In the genomic region with DNA sequence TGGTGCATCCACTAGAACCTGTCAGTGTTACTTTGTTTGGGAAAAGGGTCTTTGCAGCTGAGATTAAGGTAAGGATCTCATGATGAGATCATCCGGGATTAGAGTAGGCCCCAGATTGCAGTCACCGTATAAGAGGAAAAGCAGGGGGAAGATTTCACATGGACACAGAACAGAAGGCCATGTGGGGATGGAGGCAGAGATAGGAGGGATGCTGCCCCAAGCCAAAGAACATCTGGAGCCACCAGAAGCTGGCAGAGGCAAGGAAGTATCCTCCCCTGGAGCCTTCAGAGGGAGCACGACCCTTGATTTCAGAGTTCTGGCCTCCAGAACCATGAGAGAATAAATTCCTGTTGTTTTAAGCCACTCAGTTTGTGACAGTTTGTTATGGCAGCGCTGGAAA, we compare ENCODE assay signal across 23 cellular contexts. TPM values are rescaled to one million over a fixed set of nuclear protein-coding genes. Genes with fewer than 3 reads are reported as not detected.
DNase-seq lines count a peak whose midpoint lies in the region; ATAC-seq and TF ChIP-seq lines count a peak whose summit lies in the region.
"Had no signal": no experiment of that assay in that cellular context is flagged by ENCODE, and none has a peak within 500 bp of the region (broad histone marks: within the 10 kb centered on the region; RNA-seq: fewer than 3 reads in every experiment).

No MANE protein-coding gene starts in this region.

- H3K4me1 Mint-ChIP-seq in natural killer cell treated with Interleukin-12 subunit alpha and Interleukin-12 subunit beta and Interleukin-15 and Interleukin-18, amount 100 ng/mL, for 72 hours (ENCODE audit: low read depth in 2 of 2), result peaks cover 79 to 82% of the 10 kb centered on the region in 2 donors
- H3K4me1 Mint-ChIP-seq in CD4-positive, alpha-beta memory T cell, result peaks cover 0 to 39% (median 29%) of the 10 kb centered on the region in 4 donors

- no peaks in the 10 kb centered on the region for H3K36me3 ChIP-seq in BE2C
- H3K36me3 ChIP-seq in WERI-Rb-1, result no peaks in the 10 kb centered on the region
- H3K36me3 ChIP-seq in CD4-positive, alpha-beta memory T cell (ENCODE audit: insufficient read depth, low read length), result no peaks in the 10 kb centered on the region
- H3K36me3 ChIP-seq: Peyer's patch, SJCRH30 had no signal

- no peaks in the 10 kb centered on the region for H3K36me3 Mint-ChIP-seq in natural killer cell treated with Interleukin-12 subunit alpha and Interleukin-12 subunit beta and Interleukin-15 and Interleukin-18, amount 100 ng/mL, for 72 hours
- no peaks in the 10 kb centered on the region for H3K36me3 Mint-ChIP-seq in CD4-positive, alpha-beta memory T cell

- no peak overlapping the region for H3K4me3 Mint-ChIP-seq in natural killer cell treated with Interleukin-12 subunit alpha and Interleukin-12 subunit beta and Interleukin-15 and Interleukin-18, amount 100 ng/mL, for 72 hours
- H3K4me3 Mint-ChIP-seq in CD4-positive, alpha-beta memory T cell, result peak overlapping the region in 1 of 8 donors; percentile 22
- H3K4me3 Mint-ChIP-seq: CD14-positive monocyte, H9, HFFc6 had no signal

- TF ChIP-seq CTCF in BE2C (IDR thresholded peaks at IDR 0.05; ENCODE audit: low read depth, low read length), result no peak
- no peak for TF ChIP-seq CTCF in WERI-Rb-1 (IDR thresholded peaks at IDR 0.05; ENCODE audit: low read depth, low read length)

- intact Hi-C loops in CD4-positive, alpha-beta memory T cell (cut with micrococcal nuclease), result no loop called here

- H3K4me3 ChIP-seq in BE2C (ENCODE audit: low read depth, low read length), result no peak overlapping the region
- no peak overlapping the region for H3K4me3 ChIP-seq in WERI-Rb-1 (ENCODE audit: low read depth, low read length)
- no peak overlapping the region for H3K4me3 ChIP-seq in CD4-positive, alpha-beta memory T cell (ENCODE audit: low read length in 2 of 2)
- H3K4me3 ChIP-seq: GM23248, Peyer's patch, SJCRH30 had no signal

- H3K9me3 Mint-ChIP-seq in natural killer cell treated with Interleukin-12 subunit alpha and Interleukin-12 subunit beta and Interleukin-15 and Interleukin-18, amount 100 ng/mL, for 72 hours, result peaks cover 5% of the 10 kb centered on the region
- peaks cover 0 to 3% (median 0%) of the 10 kb centered on the region in 8 donors for H3K9me3 Mint-ChIP-seq in CD4-positive, alpha-beta memory T cell

- H3K4me1 ChIP-seq in BE2C, result peaks cover 22% of the 10 kb centered on the region
- peaks cover 63% of the 10 kb centered on the region for H3K4me1 ChIP-seq in CD4-positive, alpha-beta memory T cell (ENCODE audit: insufficient read depth, low read length)
- H3K4me1 ChIP-seq: SJCRH30 had no signal

- no peak overlapping the region for H3K27ac ChIP-seq in WERI-Rb-1
- no peak overlapping the region for H3K27ac ChIP-seq in CD4-positive, alpha-beta memory T cell (ENCODE audit: low read depth, low read length)
- H3K27ac ChIP-seq: GM23248, Peyer's patch, SJCRH30 had no signal

- CTCF ChIA-PET in CD4-positive, alpha-beta memory T cell (lab: Charles Lee; ENCODE audit: partially characterized antibody), result no interaction called here

- H3K27ac Mint-ChIP-seq in natural killer cell treated with Interleukin-12 subunit alpha and Interleukin-12 subunit beta and Interleukin-15 and Interleukin-18, amount 100 ng/mL, for 72 hours, result peak overlapping the region; percentile 7 to 87
- H3K27ac Mint-ChIP-seq in CD4-positive, alpha-beta memory T cell, result peak overlapping the region in 1 of 7 donors; percentile 70
- H3K27ac Mint-ChIP-seq: HFFc6 had no signal

- no peak for ATAC-seq in natural killer cell treated with Interleukin-12 subunit alpha and Interleukin-12 subunit beta and Interleukin-15 and Interleukin-18, amount 100 ng/mL, for 72 hours

- H3K27me3 ChIP-seq in BE2C (no peaks in the 10 kb centered on the region), WERI-Rb-1 (ENCODE audit: insufficient read depth, low read depth, severe bottlenecking) (peaks cover 14% of the 10 kb centered on the region)
- no peaks in the 10 kb centered on the region for H3K27me3 ChIP-seq in CD4-positive, alpha-beta memory T cell (ENCODE audit: insufficient read depth, low read length)
- H3K27me3 ChIP-seq: Peyer's patch had no signal

- POLR2A ChIA-PET in CD4-positive, alpha-beta memory T cell (lab: Charles Lee; ENCODE audit: partially characterized antibody), result interaction anchor here (2.1 kb wide), 1 partner anchor 14 kb away, joined by 8 read pairs; no protein-coding TSS in a partner anchor

- no peaks in the 10 kb centered on the region for H3K27me3 Mint-ChIP-seq in natural killer cell treated with Interleukin-12 subunit alpha and Interleukin-12 subunit beta and Interleukin-15 and Interleukin-18, amount 100 ng/mL, for 72 hours
- peaks cover under 1 to 11% of the 10 kb centered on the region in 2 donors for H3K27me3 Mint-ChIP-seq in CD4-positive, alpha-beta memory T cell

- DNase-seq in BE2C, result peak; percentile 51
- peak; percentile 83 to 93 for DNase-seq in NCI-H524 (lab: John Stamatoyannopoulos, UW)
- DNase-seq in WERI-Rb-1, result peak; percentile 47
- DNase-seq in natural killer cell treated with Interleukin-12 subunit alpha and Interleukin-12 subunit beta and Interleukin-15 and Interleukin-18, amount 100 ng/mL, for 72 hours (ENCODE audit: low spot score), result no peak
- DNase-seq in dermis blood vessel endothelial cell, result no peak
- DNase-seq in NCI-H187 treated with DMSO at 0.1 percent for 48 hours (lab: John Stamatoyannopoulos, UW), result no peak
- DNase-seq in CD4-positive, alpha-beta memory T cell, result no peak
- DNase-seq: GM23248, H9, HFFc6, KBM-7, MM.1S, NCI-H1048, NCI-H1417 treated with DMSO at 0.1 percent for 48 hours, NCI-H187, NCI-H2107, NCI-H774, SJCRH30 had no signal

- H3K9me3 ChIP-seq in BE2C, result no peaks in the 10 kb centered on the region
- H3K9me3 ChIP-seq in WERI-Rb-1 (ENCODE audit: severe bottlenecking), result no peaks in the 10 kb centered on the region
- H3K9me3 ChIP-seq in CD4-positive, alpha-beta memory T cell (ENCODE audit: control insufficient read depth in 1 of 2, low read length in 2 of 2), result no peaks in the 10 kb centered on the region
- H3K9me3 ChIP-seq: Peyer's patch, SJCRH30 had no signal

RNA-seq across cellular contexts. Expression of a gene that starts 39.6 kb away (rescaled TPM):
- 0.36 TPM for polyA plus RNA-seq in BE2C (2012; ENCODE audit: insufficient read depth, insufficient read length, low read depth)
- 1 to 10 TPM in 1 of 2 donors, under 1 TPM in 1; 0.26 to 1.1 TPM for total RNA-seq in natural killer cell treated with Interleukin-12 subunit alpha and Interleukin-12 subunit beta and Interleukin-15 and Interleukin-18, amount 100 ng/mL, for 72 hours
- total RNA-seq in dermis blood vessel endothelial cell, result 0.19 and 1.0 TPM in 2 replicates
- under 1 TPM; 0.87 to 0.94 TPM for total RNA-seq in CD4-positive, alpha-beta memory T cell
- under 1 TPM in 1 of 2 donors, not detected in 1; 0.08 TPM for polyA plus RNA-seq in CD4-positive, alpha-beta memory T cell
- total RNA-seq: G401, HFFc6, NCI-H460, OCI-LY7 had no signal

Comparison
In these comparisons a context has a peak if more than half of its experiments do, and no peak if none do; other contexts are left out.
1. DNase-seq: peak in BE2C (single experiment), NCI-H524 (2 of 2) and WERI-Rb-1 (single experiment); none in natural killer cell treated with Interleukin-12 subunit alpha and Interleukin-12 subunit beta and Interleukin-15 and Interleukin-18, amount 100 ng/mL, for 72 hours (single experiment), dermis blood vessel endothelial cell (single experiment), NCI-H187 treated with DMSO at 0.1 percent for 48 hours (single experiment) and CD4-positive, alpha-beta memory T cell (0 of 5).